20 cellular contexts compared by ENCODE assay signal in the genomic region with DNA sequence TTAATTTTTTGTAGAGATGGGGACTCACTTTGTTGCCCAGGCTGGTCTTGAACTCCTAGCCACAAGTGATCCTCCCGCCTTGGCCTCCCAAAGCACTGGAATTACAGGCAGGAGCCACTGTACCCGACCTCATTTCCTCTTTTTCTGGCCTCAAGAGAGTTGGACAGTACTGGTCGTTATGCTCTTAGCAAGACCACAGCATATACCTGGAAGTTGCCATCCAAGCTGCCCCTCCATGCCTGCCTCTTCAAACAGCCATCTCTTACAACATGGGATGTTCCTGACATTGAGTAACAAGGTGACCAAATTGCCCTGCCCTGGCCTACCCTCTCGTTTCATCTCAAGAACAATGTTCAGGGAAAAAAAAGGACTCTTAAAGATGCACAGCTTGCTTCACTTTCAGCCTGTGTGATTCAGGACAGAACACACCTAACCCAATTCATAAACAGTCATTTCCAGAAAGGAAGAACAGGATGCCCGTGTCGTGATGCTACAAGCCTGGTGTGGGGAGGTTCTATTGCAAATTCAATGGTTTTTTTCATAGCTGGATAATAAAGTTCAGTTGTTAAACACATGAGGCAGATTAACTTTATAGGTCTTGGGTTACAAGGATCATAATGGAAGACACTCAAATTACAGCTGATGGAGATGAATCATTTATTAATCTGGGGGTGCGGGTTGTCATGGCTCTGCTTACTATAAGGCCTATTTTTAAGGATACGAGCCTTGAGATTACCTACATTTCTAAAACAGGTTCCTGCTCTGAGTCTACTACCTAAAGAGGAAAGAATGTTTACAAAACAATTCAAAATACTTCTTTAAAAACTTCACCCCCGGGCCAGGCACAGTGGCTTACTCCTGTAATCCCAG. TPM values are rescaled to one million over a fixed set of nuclear protein-coding genes. Genes with fewer than 3 reads are reported as not detected.
DNase-seq lines count a peak whose midpoint lies in the region; ATAC-seq, FAIRE-seq and TF ChIP-seq lines count a peak whose summit lies in the region.
"Had no signal": no experiment of that assay in that cellular context is flagged by ENCODE, and none has a peak within 500 bp of the region (broad histone marks: within the 10 kb centered on the region; RNA-seq: fewer than 3 reads in every experiment).

No MANE protein-coding gene starts in this region.

- no peaks in the 10 kb centered on the region; a peak in 1 of 5 replicates for H3K4me1 ChIP-seq in K562 (replicated peaks in 1 of 2; ENCODE audit: control insufficient read depth in 2 of 2, insufficient read depth in 2 of 2, low read length in 2 of 2)
- H3K4me1 ChIP-seq in thyroid gland: peaks cover 28 to 39% of the 10 kb centered on the region in 2 donors

- ATAC-seq in activated T-cell treated with anti-CD3 and anti-CD28 coated beads, Interleukin-2, amount 50 U/mL, for 72 hours (replicated peaks in 1 of 2): peak; percentile 49 to 84
- ATAC-seq in K562 (no peak), GM21423 (IDR thresholded peaks at IDR 0.05; ENCODE audit: unreplicated experiment) (no peak)
- ATAC-seq: lower lobe of right lung, right cardiac atrium had no signal

- H2AFZ ChIP-seq in K562 (ENCODE audit: low read depth, low read length): no peak overlapping the region

- no peak for TF ChIP-seq RAD21 in K562 (CRISPR knock-in tag; conservative IDR thresholded peaks at IDR 0.05 in 1 of 2, IDR thresholded peaks at IDR 0.05 in 1 of 2)

- in situ Hi-C loops in K562 (cut with MboI): no loop called here

- no peak for DNase-seq in activated T-cell treated with anti-CD3 and anti-CD28 coated beads, Interleukin-2, amount 50 U/mL, for 72 hours
- no peak for DNase-seq in activated T-cell treated with anti-CD3 and anti-CD28 coated beads, Interleukin-2, amount 50 U/mL, for 48 hours
- DNase-seq in K562 (ENCODE audit: extremely low read depth in 1 of 4, low spot score in 3 of 4): no peak
- no peak for DNase-seq in type B pancreatic cell (ENCODE audit: extremely low spot score, unreplicated experiment)
- no peak for DNase-seq in thyroid gland
- no peak for DNase-seq in DMS 273 treated with DMSO at 0.1 percent for 48 hours (lab: John Stamatoyannopoulos, UW)
- DNase-seq: activated CD4-positive, alpha-beta T cell treated with anti-CD3 and anti-CD28 coated beads for 4 hours; lower lobe of right lung; NCI-H2029 treated with DMSO at 0.1 percent for 48 hours; NCI-H526 treated with DMSO at 0.1 percent for 48 hours; right cardiac atrium; stimulated activated CD8-positive, alpha-beta memory T cell treated with anti-CD3 and anti-CD28 coated beads, Interleukin-4, amount 100 ng/mL, for 48 hours had no signal

- TF ChIP-seq EP300 in K562 (IDR thresholded peaks at IDR 0.05; ENCODE audit: low read length): no peak

- POLR2A ChIA-PET in K562 (lab: Yijun Ruan, JAX): no interaction called here

- TF ChIP-seq POLR2A in K562 (conservative IDR thresholded peaks at IDR 0.05) (no peak), thyroid gland (IDR thresholded peaks at IDR 0.05) (no peak)

- no peak overlapping the region for H3K27ac ChIP-seq in K562 (ENCODE audit: extremely low read depth, low read depth, low read length)
- peak overlapping the region; percentile 36 for H3K27ac ChIP-seq in layer of hippocampus (ENCODE audit: low read depth, low read length)
- peak overlapping the region in 1 of 3 donors; percentile 4 for H3K27ac ChIP-seq in thyroid gland
- H3K27ac ChIP-seq: KMS-11, lower lobe of right lung had no signal

- BruUV-seq in K562 (replicated peaks; lab: Mats Ljungman, UMichigan): no TSS peak

- H3K4me1 Mint-ChIP-seq in activated T-cell treated with anti-CD3 and anti-CD28 coated beads, Interleukin-2, amount 50 U/mL, for 72 hours (ENCODE audit: low read depth): peaks cover 22% of the 10 kb centered on the region
- peaks cover 40% of the 10 kb centered on the region for H3K4me1 Mint-ChIP-seq in type B pancreatic cell (ENCODE audit: unreplicated experiment)

- H3K27me3 ChIP-seq in K562 (ENCODE audit: control insufficient read depth in 2 of 2, insufficient read depth in 2 of 2, low read length in 2 of 2) (0 out of 5 replicates have a peak, but pooled peaks cover 0 to 7% of the 10 kb centered on the region in 2 experiments), layer of hippocampus (ENCODE audit: control insufficient read depth, insufficient read depth, low read length) (no peaks in the 10 kb centered on the region), thyroid gland (no peaks in the 10 kb centered on the region)

- H3K9me1 ChIP-seq in K562 (ENCODE audit: control insufficient read depth, insufficient read depth, low read length): no peaks in the 10 kb centered on the region

- peak; percentile 72 for FAIRE-seq in K562 (lab: Jason Lieb, UNC)
- FAIRE-seq: astrocyte, urothelium cell line had no signal

- intact Hi-C loops in K562 (cut with micrococcal nuclease): no loop called here
- intact Hi-C loops in thyroid gland (cut with DNase I): no loop called here

- no peaks in the 10 kb centered on the region for H3K27me3 Mint-ChIP-seq in activated T-cell treated with anti-CD3 and anti-CD28 coated beads, Interleukin-2, amount 50 U/mL, for 72 hours (ENCODE audit: low read depth)
- H3K27me3 Mint-ChIP-seq in type B pancreatic cell: no peaks in the 10 kb centered on the region

- H4K20me1 ChIP-seq in K562 (replicated peaks; ENCODE audit: control insufficient read depth, insufficient read depth, low read length): no peaks in the 10 kb centered on the region

- H3K36me3 Mint-ChIP-seq in activated T-cell treated with anti-CD3 and anti-CD28 coated beads, Interleukin-2, amount 50 U/mL, for 72 hours (ENCODE audit: insufficient read depth in 2 of 2): no peaks in the 10 kb centered on the region
- peaks cover 9% of the 10 kb centered on the region for H3K36me3 Mint-ChIP-seq in type B pancreatic cell

- H3K27ac Mint-ChIP-seq in activated T-cell treated with anti-CD3 and anti-CD28 coated beads, Interleukin-2, amount 50 U/mL, for 72 hours: no peak overlapping the region
- peak overlapping the region; percentile 47 for H3K27ac Mint-ChIP-seq in type B pancreatic cell

- H3K79me2 ChIP-seq in K562 (ENCODE audit: control insufficient read depth, insufficient read depth, low read length): no peaks in the 10 kb centered on the region

- H3K4me3 ChIP-seq in K562 (no peak overlapping the region), thyroid gland (replicated peaks in 1 of 3) (no peak overlapping the region)
- H3K4me3 ChIP-seq: HAP-1, lower lobe of right lung had no signal

- CTCF ChIA-PET in K562 (lab: Yijun Ruan, JAX; ENCODE audit: low intra/inter-chr PET ratio): no interaction called here

- H3K4me3 Mint-ChIP-seq in activated T-cell treated with anti-CD3 and anti-CD28 coated beads, Interleukin-2, amount 50 U/mL, for 72 hours: no peak overlapping the region
- peak overlapping the region; percentile 18 for H3K4me3 Mint-ChIP-seq in type B pancreatic cell
- H3K4me3 Mint-ChIP-seq: neural crest cell had no signal

- WGBS in K562 (ENCODE audit: insufficient coverage, low coverage, missing lambda C conversion rate): 26% methylated on average over 9 of the region's 9 CpGs
- WGBS in thyroid gland, 2 donors: 81 to 88% methylated on average over 9 of the region's 9 CpGs

- TF ChIP-seq CTCF in K562 (IDR thresholded peaks at IDR 0.05 in 2 of 3, conservative IDR thresholded peaks at IDR 0.05 in 1 of 3; ENCODE audit: insufficient read depth in 2 of 3, low read depth in 1 of 3, low read length in 3 of 3) (no peak), type B pancreatic cell (conservative IDR thresholded peaks at IDR 0.05) (no peak), thyroid gland (IDR thresholded peaks at IDR 0.05) (no peak)

- H3K9ac ChIP-seq in K562 (ENCODE audit: insufficient read depth in 1 of 2, low read depth in 2 of 2, low read length in 2 of 2): no peak overlapping the region
- H3K9ac ChIP-seq: KMS-11 had no signal

- H3K9me3 Mint-ChIP-seq in activated T-cell treated with anti-CD3 and anti-CD28 coated beads, Interleukin-2, amount 50 U/mL, for 72 hours: no peaks in the 10 kb centered on the region
- H3K9me3 Mint-ChIP-seq in type B pancreatic cell: no peaks in the 10 kb centered on the region
- H3K9me3 Mint-ChIP-seq: neural crest cell had no signal

- H3K9me3 ChIP-seq in K562 (replicated peaks; ENCODE audit: control insufficient read depth, insufficient read depth, low read depth, low read length) (no peaks in the 10 kb centered on the region), thyroid gland (no peaks in the 10 kb centered on the region)
- H3K9me3 ChIP-seq: HAP-1, lower lobe of right lung had no signal

- H3K36me3 ChIP-seq in K562 (ENCODE audit: control insufficient read depth, insufficient read depth, low read length): no peaks in the 10 kb centered on the region
- no peaks in the 10 kb centered on the region for H3K36me3 ChIP-seq in thyroid gland
- H3K36me3 ChIP-seq: HAP-1 had no signal

- no peak overlapping the region for H3K4me2 ChIP-seq in K562 (ENCODE audit: insufficient read depth, low read length)
- H3K4me2 ChIP-seq: KMS-11 had no signal

RNA-seq across cellular contexts. Expression of gene GLTP, which starts 11.9 kb away (rescaled TPM):
- total RNA-seq in activated T-cell treated with anti-CD3 and anti-CD28 coated beads, Interleukin-2, amount 50 U/mL, for 72 hours: 10 to 100 TPM; 23.8 to 24.5 TPM
- 2.4 and 3.1 TPM in 2 replicates for total RNA-seq in K562 (2011; cell fraction: chromatin; rRNA removed; ENCODE audit: low replicate concordance)
- 1.8 and 2.0 TPM in 2 replicates for total RNA-seq in K562 (2011; cell fraction: nucleolus; rRNA removed)
- 2.1 and 2.7 TPM in 2 replicates for total RNA-seq in K562 (2011; cell fraction: nucleoplasm; rRNA removed)
- total RNA-seq in K562 (2014; rRNA removed) (6.9 and 10.7 TPM in 2 replicates), K562 (2014; rRNA removed; fragmentation: Illumina TruSeq; extraction: Trizol) (7.2 and 7.8 TPM in 2 replicates), K562 (2015; rRNA removed; fragmentation: Illumina TruSeq; extraction: Trizol) (5.3 and 6.1 TPM in 2 replicates), K562 (2021) (6.0 and 6.6 TPM in 2 replicates), type B pancreatic cell (ENCODE audit: low replicate concordance) (48.7 and 118 TPM in 2 replicates), thyroid gland (10 to 100 TPM; 49.9 to 72.0 (median 60.2) TPM)
- polyA plus RNA-seq in K562 (2011; rRNA removed) (4.7 and 4.9 TPM in 2 replicates), K562 (2014; fragmentation: Illumina TruSeq; extraction: Trizol) (7.8 and 8.3 TPM in 2 replicates), K562 (2014; fragmentation: Nextera tagmentation; extraction: Ambion mirVana) (1 to 10 TPM; 4.4 to 5.0 TPM), K562 (2014; rRNA removed) (5.7 and 6.1 TPM in 2 replicates)
- polyA plus RNA-seq in K562 (2011; cell fraction: cytosol; rRNA removed): 3.7 and 4.8 TPM in 2 replicates
- polyA plus RNA-seq in K562 (2011; cell fraction: nucleus; rRNA removed): 0.81 and 1.2 TPM in 2 replicates
- polyA plus RNA-seq in K562 (2012): 7.0 and 9.7 TPM in 2 replicates
- 5.7 and 6.3 TPM in 2 replicates for polyA minus RNA-seq in K562 (2011; rRNA and poly(A)+ RNA removed)
- 6.8 and 13.3 TPM in 2 replicates for polyA minus RNA-seq in K562 (2011; cell fraction: cytosol; rRNA and poly(A)+ RNA removed)
- 0.67 and 1.00 TPM in 2 replicates for polyA minus RNA-seq in K562 (2011; cell fraction: nucleus; rRNA and poly(A)+ RNA removed)

RNA-seq across cellular contexts. Expression of gene TCHP, which starts 31.7 kb away (rescaled TPM):
- 10 to 100 TPM; 22.5 to 25.1 TPM for total RNA-seq in activated T-cell treated with anti-CD3 and anti-CD28 coated beads, Interleukin-2, amount 50 U/mL, for 72 hours
- 38.1 and 49.8 TPM in 2 replicates for total RNA-seq in K562 (2011; cell fraction: chromatin; rRNA removed; ENCODE audit: low replicate concordance)
- total RNA-seq in K562 (2011; cell fraction: nucleolus; rRNA removed): 30.0 and 31.9 TPM in 2 replicates
- 33.7 and 35.5 TPM in 2 replicates for total RNA-seq in K562 (2011; cell fraction: nucleoplasm; rRNA removed)
- total RNA-seq in K562 (2014; rRNA removed) (19.7 and 27.7 TPM in 2 replicates), K562 (2014; rRNA removed; fragmentation: Illumina TruSeq; extraction: Trizol) (12.0 and 12.8 TPM in 2 replicates), K562 (2015; rRNA removed; fragmentation: Illumina TruSeq; extraction: Trizol) (19.7 and 22.4 TPM in 2 replicates), K562 (2021) (18.7 and 20.4 TPM in 2 replicates), type B pancreatic cell (ENCODE audit: low replicate concordance) (21.6 TPM in 2 replicates), thyroid gland (10 to 100 TPM; 16.4 to 25.8 (median 24.3) TPM)
- polyA plus RNA-seq in K562 (2011; rRNA removed) (13.7 and 15.0 TPM in 2 replicates), K562 (2014; fragmentation: Illumina TruSeq; extraction: Trizol) (19.4 and 20.2 TPM in 2 replicates), K562 (2014; fragmentation: Nextera tagmentation; extraction: Ambion mirVana) (1 to 10 TPM; 3.4 to 4.7 TPM), K562 (2014; rRNA removed) (29.6 and 30.4 TPM in 2 replicates)
- 10.1 and 10.3 TPM in 2 replicates for polyA plus RNA-seq in K562 (2011; cell fraction: cytosol; rRNA removed)
- 28.9 and 31.1 TPM in 2 replicates for polyA plus RNA-seq in K562 (2011; cell fraction: nucleus; rRNA removed)
- 25.7 and 29.2 TPM in 2 replicates for polyA plus RNA-seq in K562 (2012)
- polyA minus RNA-seq in K562 (2011; rRNA and poly(A)+ RNA removed): 8.3 and 10.1 TPM in 2 replicates
- polyA minus RNA-seq in K562 (2011; cell fraction: cytosol; rRNA and poly(A)+ RNA removed): 4.8 and 7.6 TPM in 2 replicates
- polyA minus RNA-seq in K562 (2011; cell fraction: nucleus; rRNA and poly(A)+ RNA removed): 9.8 and 13.4 TPM in 2 replicates

RNA-seq across cellular contexts. Expression of gene TRPV4, which starts 35.2 kb away (rescaled TPM):
- not detected for total RNA-seq in activated T-cell treated with anti-CD3 and anti-CD28 coated beads, Interleukin-2, amount 50 U/mL, for 72 hours
- 1.1 TPM in 1 of 2 replicates, not detected in the other for total RNA-seq in K562 (2011; cell fraction: chromatin; rRNA removed; ENCODE audit: low replicate concordance)
- 0.39 and 0.50 TPM in 2 replicates for total RNA-seq in K562 (2011; cell fraction: nucleolus; rRNA removed)
- total RNA-seq in K562 (2011; cell fraction: nucleoplasm; rRNA removed): not detected in 2 replicates
- total RNA-seq in K562 (2014; rRNA removed) (not detected in 2 replicates), K562 (2014; rRNA removed; fragmentation: Illumina TruSeq; extraction: Trizol) (not detected in 2 replicates), K562 (2015; rRNA removed; fragmentation: Illumina TruSeq; extraction: Trizol) (not detected in 2 replicates), K562 (2021) (not detected in 2 replicates), type B pancreatic cell (ENCODE audit: low replicate concordance) (2.1 and 3.1 TPM in 2 replicates), thyroid gland (1 to 10 TPM in 2 of 4 donors, under 1 TPM in 1, not detected in 1; 0.39 to 1.6 (median 1.3) TPM)
- polyA plus RNA-seq in K562 (2011; rRNA removed) (0.13 and 0.47 TPM in 2 replicates), K562 (2014; fragmentation: Illumina TruSeq; extraction: Trizol) (not detected in 2 replicates), K562 (2014; fragmentation: Nextera tagmentation; extraction: Ambion mirVana) (not detected), K562 (2014; rRNA removed) (0.03 TPM in 1 of 2 replicates, not detected in the other)
- 0.33 and 0.47 TPM in 2 replicates for polyA plus RNA-seq in K562 (2011; cell fraction: cytosol; rRNA removed)
- polyA plus RNA-seq in K562 (2011; cell fraction: nucleus; rRNA removed): 0.34 and 0.72 TPM in 2 replicates
- polyA plus RNA-seq in K562 (2012): 0.03 TPM in 1 of 2 replicates, not detected in the other
- 0.39 TPM in 1 of 2 replicates, not detected in the other for polyA minus RNA-seq in K562 (2011; rRNA and poly(A)+ RNA removed)
- not detected in 2 replicates for polyA minus RNA-seq in K562 (2011; cell fraction: cytosol; rRNA and poly(A)+ RNA removed)
- 0.40 and 1.7 TPM in 2 replicates for polyA minus RNA-seq in K562 (2011; cell fraction: nucleus; rRNA and poly(A)+ RNA removed)
- total RNA-seq: T-helper 2 cell treated with Interferon-gamma antibody and Interleukin-4, amounts not matched to agents 100 ng/mL and 5 ng/mL, for 36 hours had no signal

Comparison
In these comparisons a context has a peak if more than half of its experiments do, and no peak if none do; other contexts are left out.
1. ATAC-seq: peak in activated T-cell treated with anti-CD3 and anti-CD28 coated beads, Interleukin-2, amount 50 U/mL, for 72 hours (2 of 2); none in K562 (single experiment) and GM21423 (single experiment).